ENCODE assay signal across 8 cellular contexts in the genomic region with DNA sequence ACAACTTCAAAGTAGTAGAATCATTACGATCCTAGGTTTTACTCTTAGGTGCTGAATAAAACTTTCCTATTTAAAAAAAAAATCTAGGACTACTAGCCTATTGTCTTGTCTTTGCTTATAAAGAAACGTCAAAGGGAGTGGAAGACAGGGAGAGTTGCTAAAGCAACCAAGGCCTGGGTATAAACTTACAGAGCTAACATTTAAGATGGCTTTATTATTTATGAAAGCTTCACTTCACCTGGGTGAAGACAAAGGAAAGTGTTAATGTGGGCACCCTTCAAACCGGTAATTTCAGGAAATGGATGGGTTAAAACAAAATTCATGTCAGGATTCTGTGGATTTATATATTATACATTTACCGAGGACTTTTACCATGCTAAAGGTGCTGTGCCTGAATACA. TPM values are rescaled to one million over a fixed set of nuclear protein-coding genes. Genes with fewer than 3 reads are reported as not detected.
DNase-seq lines count a peak whose midpoint lies in the region; ATAC-seq and TF ChIP-seq lines count a peak whose summit lies in the region.

No MANE protein-coding gene starts in this region.

- H3K27me3 Mint-ChIP-seq in MCF 10A (ENCODE audit: insufficient read depth, unreplicated experiment): no peaks in the 10 kb centered on the region

- peak overlapping the region; percentile 92 for H3K4me3 Mint-ChIP-seq in MCF 10A (ENCODE audit: unreplicated experiment)

- H3K27ac ChIP-seq in muscle layer of duodenum (ENCODE audit: low read length): peak overlapping the region; percentile 74

- no peak for ATAC-seq in GM18870 (IDR thresholded peaks at IDR 0.05; ENCODE audit: unreplicated experiment)
- no peak for ATAC-seq in HG03025 (IDR thresholded peaks at IDR 0.05; ENCODE audit: low FRiP score, unreplicated experiment)

- in situ Hi-C loops in KBM-7 (cut with MboI; ENCODE audit: low pct_unique_long_range_greater_than_20kb, low sequenced_read_pairs): no loop called here

- no peaks in the 10 kb centered on the region for H3K9me3 ChIP-seq in muscle layer of duodenum (ENCODE audit: control insufficient read depth in 1 of 2, low read length in 2 of 2)

- H3K27ac Mint-ChIP-seq in MCF 10A (ENCODE audit: low read depth, unreplicated experiment): peak overlapping the region; percentile 78

- intact Hi-C loops in MCF 10A (cut with micrococcal nuclease): loop anchor here (5.0 kb wide), 1 partner anchor 45 kb away; no protein-coding TSS in a partner anchor

- peaks cover 12% of the 10 kb centered on the region for H3K36me3 Mint-ChIP-seq in MCF 10A (ENCODE audit: insufficient read depth, unreplicated experiment)

- H3K4me3 ChIP-seq in AG10803 (ENCODE audit: low read length) (peak overlapping the region; percentile 65), muscle layer of duodenum (ENCODE audit: low read depth in 1 of 2, low read length in 2 of 2) (peak overlapping the region; percentile 61 to 84)

- H3K4me1 Mint-ChIP-seq in MCF 10A (ENCODE audit: insufficient read depth, unreplicated experiment): peaks cover 36% of the 10 kb centered on the region

- CTCF ChIA-PET in MCF 10A (lab: Yijun Ruan, JAX): interaction anchor here (2.1 kb wide), 1 partner anchor 119 kb away, joined by 9 read pairs; no protein-coding TSS in a partner anchor

- no TSS peak for BruUV-seq in MCF 10A (replicated peaks; lab: Mats Ljungman, UMichigan)

- H3K36me3 ChIP-seq in muscle layer of duodenum (ENCODE audit: control insufficient read depth in 1 of 2, insufficient read depth in 2 of 2, low read length in 2 of 2): peaks cover 0 to 5% of the 10 kb centered on the region in 2 donors

- peaks cover 5 to 37% of the 10 kb centered on the region in 2 donors for H3K4me1 ChIP-seq in muscle layer of duodenum (ENCODE audit: control insufficient read depth in 1 of 2, insufficient read depth in 2 of 2, low read length in 2 of 2)

- no peak for DNase-seq in AG10803 (ENCODE audit: low read depth)
- DNase-seq in KBM-7: peak; percentile 38
- no peak for DNase-seq in MCF 10A (ENCODE audit: unreplicated experiment)
- no peak for DNase-seq in NCI-H774 (lab: John Stamatoyannopoulos, UW)
- DNase-seq in DMS79 treated with DMSO at 0.1 percent for 48 hours (lab: John Stamatoyannopoulos, UW): no peak

- no peaks in the 10 kb centered on the region for H3K27me3 ChIP-seq in muscle layer of duodenum (ENCODE audit: low read depth, low read length)

- POLR2A ChIA-PET in MCF 10A (lab: Yijun Ruan, JAX): interaction anchor here (0.8 to 8.1 kb wide), 19 partner anchors 9 to 946 kb away, joined by 3 to 130 read pairs (median 6); a partner anchor contains a TSS

- no peaks in the 10 kb centered on the region for H3K9me3 Mint-ChIP-seq in MCF 10A (ENCODE audit: unreplicated experiment)

- TF ChIP-seq CTCF in AG10803 (conservative IDR thresholded peaks at IDR 0.05; ENCODE audit: low read length) (no peak), MCF 10A (IDR thresholded peaks at IDR 0.05; ENCODE audit: unreplicated experiment) (no peak)

RNA-seq across cellular contexts. Expression of a gene that starts 2.5 kb away (rescaled TPM):
- total RNA-seq in MCF 10A (2022): 31.7 and 39.4 TPM in 2 replicates
